Comparison of ENCODE assay signal across 13 cellular contexts in genomic region chr1:87794788-87795614, GRCh38.
DNase-seq lines count a peak whose midpoint lies in the region; ATAC-seq and TF ChIP-seq lines count a peak whose summit lies in the region.
"Had no signal": no experiment of that assay in that cellular context is flagged by ENCODE, and none has a peak within 500 bp of the region (broad histone marks: within the 10 kb centered on the region; RNA-seq: fewer than 3 reads in every experiment).

No MANE protein-coding gene starts in this region.

- H3K27me3 Mint-ChIP-seq in activated T-cell treated with anti-CD3 and anti-CD28 coated beads, Interleukin-2, amount 50 U/mL, for 24 hours = no peaks in the 10 kb centered on the region

- H3K4me1 ChIP-seq in SJCRH30 (peaks cover 5% of the 10 kb centered on the region; the same call in 1 of the 2 replicates), trophoblast cell (ENCODE audit: control insufficient read depth in 1 of 2, insufficient read depth in 2 of 2, low read length in 2 of 2) (peaks cover 4 to 9% of the 10 kb centered on the region in 2 experiments)

- TF ChIP-seq CTCF in fibroblast of pulmonary artery (IDR thresholded peaks at IDR 0.05; ENCODE audit: low read length, missing control alignments) = no peak

- no peaks in the 10 kb centered on the region for H3K79me2 ChIP-seq in trophoblast cell (ENCODE audit: control insufficient read depth, insufficient read depth, low read length, poor library complexity)

- H4K91ac ChIP-seq in trophoblast cell (ENCODE audit: low read depth, low read length) = no peak overlapping the region

- no peak overlapping the region for H3K4ac ChIP-seq in trophoblast cell (ENCODE audit: low read depth, low read length)

- H3K27ac ChIP-seq in SJCRH30 = no peak overlapping the region
- no peak overlapping the region for H3K27ac ChIP-seq in trophoblast cell (ENCODE audit: low read depth, low read length)
- H3K27ac ChIP-seq: cardiac muscle cell had no signal

- no CpG with 5 or more reads among the region's 8 CpGs for WGBS in trophoblast cell (ENCODE audit: extremely low coverage, insufficient coverage, insufficient read length)

- DNase-seq in EL (peak; percentile 86), SJCRH30 (peak; percentile 18 to 27), fibroblast of pulmonary artery (ENCODE audit: low read depth) (peak; percentile 61), trophoblast cell (peak; percentile 23 to 64), NCI-H1417 treated with DMSO at 0.1 percent for 48 hours (lab: John Stamatoyannopoulos, UW) (no peak)
- no peak for DNase-seq in activated effector memory CD4-positive, alpha-beta T cell treated with Interleukin-2 at 50 U/mL for 16 hours
- no peak for DNase-seq in activated T-cell treated with anti-CD3 and anti-CD28 coated beads, Interleukin-2, amount 50 U/mL, for 24 hours
- DNase-seq: activated CD8-positive, alpha-beta memory T cell treated with anti-CD3 and anti-CD28 coated beads, Interleukin-2, amount 50 U/mL, for 48 hours; COR-L47; natural killer cell had no signal

- H2AFZ ChIP-seq in trophoblast cell (ENCODE audit: insufficient read depth, low read length, poor library complexity) = no peak overlapping the region

- H3K4me1 Mint-ChIP-seq in activated T-cell treated with anti-CD3 and anti-CD28 coated beads, Interleukin-2, amount 50 U/mL, for 24 hours (ENCODE audit: low read depth) = no peaks in the 10 kb centered on the region
- H3K4me1 Mint-ChIP-seq: natural killer cell had no signal

- no peak overlapping the region for H2BK5ac ChIP-seq in trophoblast cell (ENCODE audit: low read depth, low read length, poor library complexity)

- no peak overlapping the region for H2BK12ac ChIP-seq in trophoblast cell (ENCODE audit: low read length)

- H3K27me3 ChIP-seq in SJCRH30 = no peaks in the 10 kb centered on the region
- no peaks in the 10 kb centered on the region for H3K27me3 ChIP-seq in trophoblast cell (ENCODE audit: insufficient read depth, low read length)
- H3K27me3 ChIP-seq: cardiac muscle cell had no signal

- no peak overlapping the region for H2BK120ac ChIP-seq in trophoblast cell (ENCODE audit: insufficient read depth, low read length, poor library complexity)

- no peaks in the 10 kb centered on the region for H3K9me3 Mint-ChIP-seq in activated T-cell treated with anti-CD3 and anti-CD28 coated beads, Interleukin-2, amount 50 U/mL, for 24 hours
- H3K9me3 Mint-ChIP-seq: T-helper 2 cell treated with Interferon-gamma antibody and Interleukin-4, amounts not matched to agents 5 μg/mL and 100 μg/mL, for 36 hours had no signal

- H3K4me3 Mint-ChIP-seq in activated T-cell treated with anti-CD3 and anti-CD28 coated beads, Interleukin-2, amount 50 U/mL, for 24 hours = no peak overlapping the region
- H3K4me3 Mint-ChIP-seq: natural killer cell; T-helper 2 cell treated with Interferon-gamma antibody and Interleukin-4, amounts not matched to agents 5 μg/mL and 100 μg/mL, for 36 hours had no signal

- no peak overlapping the region for H4K8ac ChIP-seq in trophoblast cell (ENCODE audit: low read depth, low read length)

- ATAC-seq in GM18520 (IDR thresholded peaks at IDR 0.05; ENCODE audit: unreplicated experiment) = no peak
- ATAC-seq: natural killer cell had no signal

- no peak overlapping the region for H3K14ac ChIP-seq in trophoblast cell (ENCODE audit: low read length)

- no peak overlapping the region for H3K9ac ChIP-seq in trophoblast cell (ENCODE audit: low read length)

- no peak overlapping the region for H3K18ac ChIP-seq in trophoblast cell (ENCODE audit: low read length)

- no peak overlapping the region for H3K23ac ChIP-seq in trophoblast cell (ENCODE audit: low read length)

- H3K9me3 ChIP-seq in SJCRH30 (replicated peaks) = no peaks in the 10 kb centered on the region
- no peaks in the 10 kb centered on the region for H3K9me3 ChIP-seq in trophoblast cell (ENCODE audit: insufficient read depth, low read depth, low read length)

- no peak overlapping the region for H3K4me2 ChIP-seq in trophoblast cell (ENCODE audit: low read length)

- no peaks in the 10 kb centered on the region for H3K36me3 Mint-ChIP-seq in activated T-cell treated with anti-CD3 and anti-CD28 coated beads, Interleukin-2, amount 50 U/mL, for 24 hours (ENCODE audit: low read depth)
- H3K36me3 Mint-ChIP-seq: natural killer cell had no signal

- H4K12ac ChIP-seq in trophoblast cell (ENCODE audit: low read depth, low read length) = no peak overlapping the region

- no peaks in the 10 kb centered on the region for H3K36me3 ChIP-seq in SJCRH30
- no peaks in the 10 kb centered on the region for H3K36me3 ChIP-seq in trophoblast cell (ENCODE audit: control insufficient read depth in 1 of 2, insufficient read depth in 2 of 2, low read length in 2 of 2)
- H3K36me3 ChIP-seq: cardiac muscle cell had no signal

- no peak overlapping the region for H3K27ac Mint-ChIP-seq in activated T-cell treated with anti-CD3 and anti-CD28 coated beads, Interleukin-2, amount 50 U/mL, for 24 hours
- H3K27ac Mint-ChIP-seq: natural killer cell; T-helper 2 cell treated with Interferon-gamma antibody and Interleukin-4, amounts not matched to agents 5 μg/mL and 100 μg/mL, for 36 hours had no signal

- H3K79me1 ChIP-seq in trophoblast cell (ENCODE audit: low read length) = no peaks in the 10 kb centered on the region

- H3K4me3 ChIP-seq in SJCRH30 (no peak overlapping the region), fibroblast of pulmonary artery (replicated peaks; ENCODE audit: low read depth, low read length) (no peak overlapping the region), trophoblast cell (ENCODE audit: low read depth, low read length) (no peak overlapping the region)
- H3K4me3 ChIP-seq: cardiac muscle cell had no signal

- H2AK5ac ChIP-seq in trophoblast cell (ENCODE audit: low read length) = no peak overlapping the region

Comparison
In these comparisons a context has a peak if more than half of its experiments do, and no peak if none do; other contexts are left out.
1. DNase-seq: peak in EL (single experiment), SJCRH30 (2 of 2), fibroblast of pulmonary artery (single experiment) and trophoblast cell (2 of 2); none in NCI-H1417 treated with DMSO at 0.1 percent for 48 hours (single experiment), activated effector memory CD4-positive, alpha-beta T cell treated with Interleukin-2 at 50 U/mL for 16 hours (single experiment) and activated T-cell treated with anti-CD3 and anti-CD28 coated beads, Interleukin-2, amount 50 U/mL, for 24 hours (single experiment).